ENCODE assay signal across 18 cellular contexts in the genomic region with DNA sequence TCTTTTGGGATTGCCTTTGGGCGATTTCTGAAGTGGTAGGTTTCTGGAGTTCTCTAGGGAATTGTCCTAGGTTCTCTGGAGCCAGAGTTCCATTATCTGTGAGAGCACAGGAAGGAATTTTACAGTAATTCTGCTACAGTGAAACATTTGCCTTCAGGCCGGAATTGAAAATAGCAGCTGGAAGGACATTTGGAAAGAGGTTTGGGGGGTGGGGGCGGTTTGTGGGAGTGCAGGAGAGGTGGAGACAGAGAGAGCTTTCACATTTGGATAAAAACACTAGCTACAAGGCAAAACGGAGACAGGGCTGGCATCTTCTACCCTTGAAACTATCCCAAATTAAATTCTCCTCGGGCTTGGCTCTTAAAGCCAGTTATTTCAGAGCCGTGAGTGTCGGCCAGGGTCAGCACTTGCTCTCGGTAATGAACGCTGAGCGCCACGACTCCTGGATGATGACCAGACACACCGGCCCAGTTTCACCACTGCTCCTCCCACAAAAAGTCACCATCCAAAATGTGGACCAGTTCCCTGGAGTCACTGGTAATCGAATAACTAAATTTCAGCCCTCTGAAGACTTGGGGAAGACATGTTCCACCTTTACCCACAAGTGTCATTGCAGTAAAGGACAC.
A peak's percentile ranks its signal among the peaks of the same experiment; 100 is the strongest.
DNase-seq lines count a peak whose midpoint lies in the region; ATAC-seq and TF ChIP-seq lines count a peak whose summit lies in the region.
"Had no signal": no experiment of that assay in that cellular context is flagged by ENCODE, and none has a peak within 500 bp of the region (broad histone marks: within the 10 kb centered on the region; RNA-seq: fewer than 3 reads in every experiment).

No MANE protein-coding gene starts in this region.

- DNase-seq in breast epithelium (ENCODE audit: low spot score in 2 of 2) (no peak), MCF 10A (ENCODE audit: unreplicated experiment) (no peak), choroid plexus epithelial cell (ENCODE audit: low read depth) (peak; percentile 40), hepatocyte (ENCODE audit: low spot score) (peak; percentile 35), testis (peak; percentile 49), NCI-H2081 treated with DMSO at 0.1 percent for 48 hours (lab: John Stamatoyannopoulos, UW) (no peak)
- no peak for DNase-seq in activated naive CD4-positive, alpha-beta T cell (lab: John Stamatoyannopoulos, UW)
- DNase-seq: 8988T; activated naive CD4-positive, alpha-beta T cell treated with anti-CD3 and anti-CD28 coated beads, Interleukin-2, amount 10 ng/mL, durations not matched to agents 7 days and 5 days; cerebellar nuclear complex; HCEC 1CT; naive thymus-derived CD4-positive, alpha-beta T cell; NCI-H1105 treated with DMSO at 0.1 percent for 48 hours; NCI-H524 treated with DMSO at 0.1 percent for 48 hours; thyroid gland had no signal

- no TSS peak for BruUV-seq in MCF 10A (replicated peaks; lab: Mats Ljungman, UMichigan)

- no peaks in the 10 kb centered on the region for H3K79me2 ChIP-seq in hepatocyte

- no peaks in the 10 kb centered on the region for H3K36me3 Mint-ChIP-seq in MCF 10A (ENCODE audit: insufficient read depth, unreplicated experiment)
- H3K36me3 Mint-ChIP-seq: activated naive CD4-positive, alpha-beta T cell treated with anti-CD3 and anti-CD28 coated beads, Interleukin-2, amount 10 ng/mL, durations not matched to agents 7 days and 5 days; naive thymus-derived CD4-positive, alpha-beta T cell had no signal

- POLR2A ChIA-PET in MCF 10A (lab: Yijun Ruan, JAX): interaction anchor here (1.6 kb wide), 1 partner anchor 30 kb away, joined by 3 read pairs; no protein-coding TSS in a partner anchor

- no peaks in the 10 kb centered on the region for H3K9me3 Mint-ChIP-seq in MCF 10A (ENCODE audit: unreplicated experiment)
- H3K9me3 Mint-ChIP-seq: activated naive CD4-positive, alpha-beta T cell treated with anti-CD3 and anti-CD28 coated beads, Interleukin-2, amount 10 ng/mL, durations not matched to agents 7 days and 5 days had no signal

- ATAC-seq in GM21576 (IDR thresholded peaks at IDR 0.05; ENCODE audit: unreplicated experiment): no peak

- peaks cover 7% of the 10 kb centered on the region for H3K4me1 Mint-ChIP-seq in MCF 10A (ENCODE audit: insufficient read depth, unreplicated experiment)
- H3K4me1 Mint-ChIP-seq: activated naive CD4-positive, alpha-beta T cell treated with anti-CD3 and anti-CD28 coated beads, Interleukin-2, amount 10 ng/mL, durations not matched to agents 7 days and 5 days had no signal

- H3K9me2 ChIP-seq in hepatocyte (replicated peaks; ENCODE audit: insufficient read depth): no peaks in the 10 kb centered on the region

- no peak for TF ChIP-seq CTCF in breast epithelium (IDR thresholded peaks at IDR 0.05)
- TF ChIP-seq CTCF in MCF 10A (IDR thresholded peaks at IDR 0.05; ENCODE audit: unreplicated experiment): no peak
- no peak for TF ChIP-seq CTCF in choroid plexus epithelial cell (conservative IDR thresholded peaks at IDR 0.05; ENCODE audit: low read depth, low read length)
- no peak for TF ChIP-seq CTCF in hepatocyte (IDR thresholded peaks at IDR 0.05; ENCODE audit: poor library complexity)
- no peak for TF ChIP-seq CTCF in testis (IDR thresholded peaks at IDR 0.05)

- CTCF ChIA-PET in MCF 10A (lab: Yijun Ruan, JAX): interaction anchor here (1.0 kb wide), 1 partner anchor 78 kb away, joined by 3 read pairs; no protein-coding TSS in a partner anchor

- no peak overlapping the region for H3K4me3 Mint-ChIP-seq in MCF 10A (ENCODE audit: unreplicated experiment)
- H3K4me3 Mint-ChIP-seq: activated naive CD4-positive, alpha-beta T cell treated with anti-CD3 and anti-CD28 coated beads, Interleukin-2, amount 10 ng/mL, durations not matched to agents 7 days and 5 days; naive thymus-derived CD4-positive, alpha-beta T cell had no signal

- WGBS in hepatocyte (ENCODE audit: low lambda C conversion rate, missing lambda C conversion rate): 39% methylated on average over 13 of the region's 13 CpGs
- 22 to 42% methylated on average over 13 of the region's 13 CpGs for WGBS in testis, 2 donors

- H3K27ac ChIP-seq in breast epithelium (peak overlapping the region; percentile 22 to 23), hepatocyte (peak overlapping the region; percentile 44), testis (peak overlapping the region; percentile 22 to 29)
- H3K27ac ChIP-seq: RWPE1, thyroid gland had no signal

- H3K27me3 ChIP-seq in breast epithelium: no peaks in the 10 kb centered on the region
- H3K27me3 ChIP-seq in hepatocyte: no peaks in the 10 kb centered on the region
- H3K27me3 ChIP-seq in testis: no peaks in the 10 kb centered on the region
- H3K27me3 ChIP-seq: thyroid gland had no signal

- H2AFZ ChIP-seq in hepatocyte: peak overlapping the region; percentile 21

- H3K36me3 ChIP-seq in breast epithelium (no peaks in the 10 kb centered on the region), hepatocyte (replicated peaks; ENCODE audit: insufficient read depth, low read depth) (no peaks in the 10 kb centered on the region), testis (ENCODE audit: low read depth, missing control alignments) (no peaks in the 10 kb centered on the region)
- H3K36me3 ChIP-seq: thyroid gland had no signal

- peaks cover 0 to 4% of the 10 kb centered on the region in 2 donors for H3K4me1 ChIP-seq in breast epithelium
- H3K4me1 ChIP-seq in hepatocyte (ENCODE audit: insufficient read depth): no peaks in the 10 kb centered on the region
- H3K4me1 ChIP-seq in testis: peaks cover 7% of the 10 kb centered on the region
- H3K4me1 ChIP-seq: thyroid gland had no signal

- H3K4me3 ChIP-seq in breast epithelium (peak overlapping the region in 2 of 3 donors; percentile 11 to 48), choroid plexus epithelial cell (ENCODE audit: low read depth, low read length) (no peak overlapping the region), hepatocyte (no peak overlapping the region), testis (no peak overlapping the region)
- H3K4me3 ChIP-seq: skin epidermis, thyroid gland had no signal

- intact Hi-C loops in breast epithelium (cut with DNase I; ENCODE audit: low total_unique reads): no loop called here
- intact Hi-C loops in MCF 10A (cut with micrococcal nuclease): no loop called here
- intact Hi-C loops in testis (cut with DNase I; ENCODE audit: low total_unique reads): no loop called here

- H3K9me3 ChIP-seq in breast epithelium: no peaks in the 10 kb centered on the region
- no peaks in the 10 kb centered on the region for H3K9me3 ChIP-seq in hepatocyte (ENCODE audit: low read depth)
- no peaks in the 10 kb centered on the region for H3K9me3 ChIP-seq in testis
- H3K9me3 ChIP-seq: thyroid gland had no signal

- TF ChIP-seq POLR2A in breast epithelium (IDR thresholded peaks at IDR 0.05) (no peak), testis (IDR thresholded peaks at IDR 0.05) (no peak)

- H4K20me1 ChIP-seq in hepatocyte (ENCODE audit: insufficient read depth, poor library complexity, severe bottlenecking): no peaks in the 10 kb centered on the region

- peak overlapping the region; percentile 57 for H3K4me2 ChIP-seq in hepatocyte

- no peak overlapping the region for H3K27ac Mint-ChIP-seq in MCF 10A (ENCODE audit: low read depth, unreplicated experiment)
- H3K27ac Mint-ChIP-seq: activated naive CD4-positive, alpha-beta T cell treated with anti-CD3 and anti-CD28 coated beads, Interleukin-2, amount 10 ng/mL, durations not matched to agents 7 days and 5 days; naive thymus-derived CD4-positive, alpha-beta T cell had no signal

- H3K27me3 Mint-ChIP-seq in MCF 10A (ENCODE audit: insufficient read depth, unreplicated experiment): no peaks in the 10 kb centered on the region

Comparison
In these comparisons a context has a peak if more than half of its experiments do, and no peak if none do; other contexts are left out.
1. DNase-seq: peak in choroid plexus epithelial cell (single experiment), hepatocyte (single experiment) and testis (single experiment); none in breast epithelium (0 of 2), MCF 10A (single experiment), NCI-H2081 treated with DMSO at 0.1 percent for 48 hours (single experiment) and activated naive CD4-positive, alpha-beta T cell (0 of 4).
2. H3K4me3 ChIP-seq: peak in breast epithelium (2 of 3); none in choroid plexus epithelial cell (single experiment), hepatocyte (single experiment) and testis (0 of 2).
3. Peak in every context shown above with its lines, with median percentiles within 50 percentile points of each other: H3K27ac ChIP-seq.